Comparison of ENCODE assay signal across 24 cellular contexts in the genomic region with DNA sequence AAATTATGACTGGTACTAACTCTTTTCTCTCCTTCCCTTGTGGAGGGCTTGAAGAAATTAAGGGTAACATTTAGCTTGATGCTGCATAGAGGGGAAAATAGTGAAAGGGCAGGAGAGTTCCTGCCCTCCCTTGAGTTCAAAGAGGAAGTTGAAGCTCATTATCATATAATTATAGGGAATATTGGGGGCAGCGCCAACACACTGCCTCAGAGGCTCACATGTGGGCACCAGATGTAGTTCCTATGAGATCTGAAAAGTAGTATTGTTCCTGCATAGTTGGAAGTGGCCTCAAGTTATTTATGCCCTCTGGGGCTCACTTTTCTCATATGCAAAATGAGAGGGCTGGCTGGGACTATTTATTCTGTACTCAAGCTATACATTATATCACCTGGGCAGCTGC. TPM values are rescaled to one million over a fixed set of nuclear protein-coding genes. Genes with fewer than 3 reads are reported as not detected.
"Had no signal": no experiment of that assay in that cellular context is flagged by ENCODE, and none has a peak within 500 bp of the region (broad histone marks: within the 10 kb centered on the region; RNA-seq: fewer than 3 reads in every experiment).

No MANE protein-coding gene starts in this region.

- H3K27ac Mint-ChIP-seq: activated CD4-positive, alpha-beta memory T cell treated with anti-CD3 and anti-CD28 coated beads, Interleukin-2, amount 10 ng/mL, durations not matched to agents 7 days and 5 days; activated CD4-positive, alpha-beta T cell treated with anti-CD3 and anti-CD28 coated beads, Interleukin-2, amount 10 ng/mL, durations not matched to agents 24 days and 14 days; activated naive CD4-positive, alpha-beta T cell treated with anti-CD3 and anti-CD28 coated beads, Interleukin-2, amount 10 ng/mL, durations not matched to agents 7 days and 5 days; effector memory CD8-positive, alpha-beta T cell; natural killer cell; progenitor cell of endocrine pancreas had no signal

- ATAC-seq: activated CD4-positive, CD25-positive, alpha-beta regulatory T cell treated with anti-CD3 and anti-CD28 coated beads, Interleukin-2, amount 50 U/mL, for 24 hours; effector memory CD8-positive, alpha-beta T cell; heart right ventricle; natural killer cell; upper lobe of right lung had no signal

- H3K36me3 Mint-ChIP-seq: activated naive CD4-positive, alpha-beta T cell treated with anti-CD3 and anti-CD28 coated beads, Interleukin-2, amount 10 ng/mL, durations not matched to agents 7 days and 5 days; natural killer cell had no signal

- H3K4me3 Mint-ChIP-seq: activated CD4-positive, alpha-beta memory T cell treated with anti-CD3 and anti-CD28 coated beads, Interleukin-2, amount 10 ng/mL, durations not matched to agents 7 days and 5 days; activated CD4-positive, alpha-beta T cell treated with anti-CD3 and anti-CD28 coated beads, Interleukin-2, amount 10 ng/mL, durations not matched to agents 24 days and 14 days; activated naive CD4-positive, alpha-beta T cell treated with anti-CD3 and anti-CD28 coated beads, Interleukin-2, amount 10 ng/mL, durations not matched to agents 7 days and 5 days; effector memory CD8-positive, alpha-beta T cell; natural killer cell had no signal

- H3K9me3 Mint-ChIP-seq: activated CD4-positive, alpha-beta memory T cell treated with anti-CD3 and anti-CD28 coated beads, Interleukin-2, amount 10 ng/mL, durations not matched to agents 7 days and 5 days; activated CD4-positive, alpha-beta T cell treated with anti-CD3 and anti-CD28 coated beads, Interleukin-2, amount 10 ng/mL, durations not matched to agents 24 days and 14 days; activated naive CD4-positive, alpha-beta T cell treated with anti-CD3 and anti-CD28 coated beads, Interleukin-2, amount 10 ng/mL, durations not matched to agents 7 days and 5 days; effector memory CD8-positive, alpha-beta T cell; natural killer cell had no signal

- DNase-seq: activated CD4-positive, alpha-beta memory T cell treated with anti-CD3 and anti-CD28 coated beads, Interleukin-2, amount 10 ng/mL, durations not matched to agents 7 days and 5 days; activated CD4-positive, alpha-beta T cell treated with anti-CD3 and anti-CD28 coated beads, Interleukin-2, amount 10 ng/mL, durations not matched to agents 24 days and 14 days; activated effector memory CD4-positive, alpha-beta T cell treated with anti-CD3 and anti-CD28 coated beads, Interleukin-2, amount 50 U/mL, for 16 hours; activated naive CD4-positive, alpha-beta T cell treated with anti-CD3 and anti-CD28 coated beads, Interleukin-2, amount 10 ng/mL, durations not matched to agents 7 days and 5 days; amygdala; colonic mucosa; dorsolateral prefrontal cortex; effector memory CD8-positive, alpha-beta T cell; heart right ventricle; left ventricle myocardium inferior; mammary epithelial cell; midbrain; natural killer cell; retina; sigmoid colon; stimulated activated CD4-positive, alpha-beta T cell treated with anti-CD3 and anti-CD28 coated beads, Interleukin-2, amount 100 ng/mL, for 48 hours; stimulated activated naive CD4-positive, alpha-beta T cell; upper lobe of right lung had no signal

RNA-seq across cellular contexts. Expression of gene FGF23, which starts 33.0 kb away (rescaled TPM):
- total RNA-seq: activated CD4-positive, alpha-beta memory T cell treated with anti-CD3 and anti-CD28 coated beads, Interleukin-2, amount 10 ng/mL, durations not matched to agents 7 days and 5 days; activated CD4-positive, alpha-beta T cell treated with anti-CD3 and anti-CD28 coated beads, Interleukin-2, amount 10 ng/mL, durations not matched to agents 24 days and 14 days; bronchial epithelial cell; colonic mucosa; dorsolateral prefrontal cortex; esophagus muscularis mucosa; left ventricle myocardium inferior; mammary epithelial cell; natural killer cell; osteocyte; sigmoid colon; T-helper 2 cell treated with Interferon-gamma antibody and Interleukin-4, amounts not matched to agents 100 ng/mL and 5 ng/mL, for 36 hours; upper lobe of right lung had no signal

RNA-seq across cellular contexts. Expression of gene FGF6, which starts 33.2 kb away (rescaled TPM):
- total RNA-seq: activated CD4-positive, alpha-beta memory T cell treated with anti-CD3 and anti-CD28 coated beads, Interleukin-2, amount 10 ng/mL, durations not matched to agents 7 days and 5 days; activated CD4-positive, alpha-beta T cell treated with anti-CD3 and anti-CD28 coated beads, Interleukin-2, amount 10 ng/mL, durations not matched to agents 24 days and 14 days; bronchial epithelial cell; colonic mucosa; dorsolateral prefrontal cortex; esophagus muscularis mucosa; heart right ventricle; left ventricle myocardium inferior; mammary epithelial cell; natural killer cell; osteocyte; progenitor cell of endocrine pancreas; sigmoid colon; T-helper 2 cell treated with Interferon-gamma antibody and Interleukin-4, amounts not matched to agents 100 ng/mL and 5 ng/mL, for 36 hours; upper lobe of right lung had no signal
